ENCODE assay signal across 8 cellular contexts in genomic region chr11:827146-827860, GRCh38. TPM values are rescaled to one million over a fixed set of nuclear protein-coding genes. Genes with fewer than 3 reads are reported as not detected.
A peak's percentile ranks its signal among the peaks of the same experiment; 100 is the strongest.
DNase-seq lines count a peak whose midpoint lies in the region; ATAC-seq and TF ChIP-seq lines count a peak whose summit lies in the region.

No MANE protein-coding gene starts in this region.

- TF ChIP-seq CTCF in C4-2B (conservative IDR thresholded peaks at IDR 0.05) (no peak), Panc1 (IDR thresholded peaks at IDR 0.05) (no peak), fibroblast of the aortic adventitia (IDR thresholded peaks at IDR 0.05; ENCODE audit: insufficient read depth, low read length) (no peak), sigmoid colon (IDR thresholded peaks at IDR 0.05) (no peak)

- TF ChIP-seq EP300 in sigmoid colon (IDR thresholded peaks at IDR 0.05) = no peak

- 1 to 6% methylated on average over 66 of the region's 66 CpGs for WGBS in sigmoid colon, 2 donors

- no peak for TF ChIP-seq POLR2A in sigmoid colon (IDR thresholded peaks at IDR 0.05)

- POLR2A ChIA-PET in Panc1 (lab: Charles Lee) = interaction anchor here (0.8 to 1.9 kb wide), 2 partner anchors 8 to 10 kb away, joined by 5 to 11 read pairs; partner anchors contain the start of gene PNPLA2

- no TSS peak for BruUV-seq in Panc1 (replicated peaks; lab: Mats Ljungman, UMichigan)

- ATAC-seq in GM19452 (IDR thresholded peaks at IDR 0.05; ENCODE audit: unreplicated experiment) = peak; percentile 43
- peak; percentile 5; the same call in 1 of the 2 replicates for ATAC-seq in Panc1

- H3K36me3 ChIP-seq in Panc1 (ENCODE audit: control insufficient read depth, insufficient read depth, low read length) (0 out of 2 replicates have a peak, but pooled peaks cover 2% of the 10 kb centered on the region), sigmoid colon (peaks cover 22 to 35% (median 26%) of the 10 kb centered on the region in 4 donors)

- in situ Hi-C loops in Panc1 (cut with HindIII; ENCODE audit: low pct_unique_long_range_greater_than_20kb, low sequenced_read_pairs) = no loop called here

- CTCF ChIA-PET in Panc1 (lab: Charles Lee) = interaction anchor here (1.2 kb wide), 1 partner anchor 16 kb away, joined by 6 read pairs; no protein-coding TSS in a partner anchor

- H3K4me3 ChIP-seq in Panc1 (ENCODE audit: low read depth in 2 of 2, low read length in 2 of 2) (peak overlapping the region; percentile 44 to 55), fibroblast of the aortic adventitia (ENCODE audit: low read depth, low read length) (peak overlapping the region; percentile 9), sigmoid colon (peak overlapping the region in 3 of 4 donors; percentile 31 to 40 (median 32))

- H3K4me1 ChIP-seq in Panc1 (ENCODE audit: control insufficient read depth, insufficient read depth, low read length) (peaks cover 60% of the 10 kb centered on the region), sigmoid colon (peaks cover 0 to 59% (median 44%) of the 10 kb centered on the region in 4 donors)

- no peaks in the 10 kb centered on the region for H3K27me3 ChIP-seq in Panc1 (ENCODE audit: control insufficient read depth, insufficient read depth, low read length)
- peaks cover 44 to 90% (median 82%) of the 10 kb centered on the region in 3 donors for H3K27me3 ChIP-seq in sigmoid colon

- H3K9me3 ChIP-seq in Panc1 (ENCODE audit: control insufficient read depth, insufficient read depth, low read depth, low read length) (no peaks in the 10 kb centered on the region), sigmoid colon (no peaks in the 10 kb centered on the region)

- DNase-seq in Panc1 (ENCODE audit: low read depth, low spot score) (no peak), fibroblast of the aortic adventitia (ENCODE audit: low read depth) (no peak), sigmoid colon (no peak), NCI-H2171 (lab: John Stamatoyannopoulos, UW) (no peak), OCI-M2 (lab: John Stamatoyannopoulos, UW; ENCODE audit: unreplicated experiment) (no peak), D341Med (ENCODE audit: low spot score) (no peak)

- intact Hi-C loops in Panc1 (cut with micrococcal nuclease; ENCODE audit: unreplicated experiment) = no loop called here
- intact Hi-C loops in sigmoid colon (cut with DNase I) = no loop called here

- H3K27ac ChIP-seq in C4-2B (peak overlapping the region; percentile 98), Panc1 (ENCODE audit: low read length) (peak overlapping the region; percentile 92), sigmoid colon (peak overlapping the region; percentile 24 to 71 (median 50))

RNA-seq across cellular contexts. Expression of gene CRACR2B, which starts 0.4 kb away (rescaled TPM):
- total RNA-seq in Panc1 (2021; ENCODE audit: unreplicated experiment) = 132 TPM
- polyA plus RNA-seq in Panc1 (2012; ENCODE audit: insufficient read length) = 167 TPM
- total RNA-seq in fibroblast of the aortic adventitia (ENCODE audit: low replicate concordance) = 1.3 and 1.8 TPM in 2 replicates
- total RNA-seq in sigmoid colon = 1 to 10 TPM; 1.5 to 9.5 (median 4.6) TPM
- polyA plus RNA-seq in sigmoid colon = 100 to 1,000 TPM in 1 of 3 donors, 10 to 100 TPM in 2; 32.1 to 149 (median 46.8) TPM

RNA-seq across cellular contexts. Expression of gene CD151, which starts 5.4 kb away (rescaled TPM):
- 680 TPM for total RNA-seq in Panc1 (2021; ENCODE audit: unreplicated experiment)
- polyA plus RNA-seq in Panc1 (2012; ENCODE audit: insufficient read length) = 1,015 TPM
- total RNA-seq in fibroblast of the aortic adventitia (ENCODE audit: low replicate concordance) = 159 and 311 TPM in 2 replicates
- total RNA-seq in sigmoid colon = 100 to 1,000 TPM in 3 of 4 donors, 10 to 100 TPM in 1; 84.4 to 343 (median 278) TPM
- polyA plus RNA-seq in sigmoid colon = 100 to 1,000 TPM in 1 of 3 donors, 10 to 100 TPM in 2; 91.9 to 436 (median 92.7) TPM

RNA-seq across cellular contexts. Expression of gene PNPLA2, which starts 8.6 kb away (rescaled TPM):
- 244 TPM for total RNA-seq in Panc1 (2021; ENCODE audit: unreplicated experiment)
- polyA plus RNA-seq in Panc1 (2012; ENCODE audit: insufficient read length) = 377 TPM
- 20.0 and 27.7 TPM in 2 replicates for total RNA-seq in fibroblast of the aortic adventitia (ENCODE audit: low replicate concordance)
- 10 to 100 TPM; 26.3 to 39.6 (median 34.6) TPM for total RNA-seq in sigmoid colon
- 100 to 1,000 TPM in 1 of 3 donors, 10 to 100 TPM in 2; 35.4 to 137 (median 47.6) TPM for polyA plus RNA-seq in sigmoid colon

RNA-seq across cellular contexts. Expression of gene POLR2L, which starts 15.0 kb away (rescaled TPM):
- total RNA-seq in Panc1 (2021; ENCODE audit: unreplicated experiment) (673 TPM), fibroblast of the aortic adventitia (ENCODE audit: low replicate concordance) (61.7 and 135 TPM in 2 replicates), sigmoid colon (10 to 100 TPM; 34.9 to 75.3 (median 52.0) TPM)
- polyA plus RNA-seq in Panc1 (2012; ENCODE audit: insufficient read length) = 2,061 TPM
- polyA plus RNA-seq in sigmoid colon = 100 to 1,000 TPM; 139 to 198 (median 143) TPM

RNA-seq across cellular contexts. Expression of gene TSPAN4, which starts 15.3 kb away (rescaled TPM):
- total RNA-seq in Panc1 (2021; ENCODE audit: unreplicated experiment) (187 TPM), fibroblast of the aortic adventitia (ENCODE audit: low replicate concordance) (164 and 252 TPM in 2 replicates), sigmoid colon (10 to 100 TPM; 79.2 to 92.7 (median 82.9) TPM)
- polyA plus RNA-seq in Panc1 (2012; ENCODE audit: insufficient read length) = 257 TPM
- polyA plus RNA-seq in sigmoid colon = 10 to 100 TPM in 2 of 3 donors, 1 to 10 TPM in 1; 8.8 to 41.0 (median 15.0) TPM

Comparison
In these comparisons a context has a peak if more than half of its experiments do, and no peak if none do; other contexts are left out.
1. RNA of gene CRACR2B, which starts 0.4 kb away (total RNA-seq): 132 TPM in Panc1 (single experiment); 1.5 to 9.5 TPM in sigmoid colon and 1.3 to 1.8 TPM in fibroblast of the aortic adventitia; every median in the first group is over 10 times any median in the second.
2. Peak in every context shown above with its lines, with median percentiles within 50 percentile points of each other: H3K27ac ChIP-seq and H3K4me3 ChIP-seq.